In the genomic region with DNA sequence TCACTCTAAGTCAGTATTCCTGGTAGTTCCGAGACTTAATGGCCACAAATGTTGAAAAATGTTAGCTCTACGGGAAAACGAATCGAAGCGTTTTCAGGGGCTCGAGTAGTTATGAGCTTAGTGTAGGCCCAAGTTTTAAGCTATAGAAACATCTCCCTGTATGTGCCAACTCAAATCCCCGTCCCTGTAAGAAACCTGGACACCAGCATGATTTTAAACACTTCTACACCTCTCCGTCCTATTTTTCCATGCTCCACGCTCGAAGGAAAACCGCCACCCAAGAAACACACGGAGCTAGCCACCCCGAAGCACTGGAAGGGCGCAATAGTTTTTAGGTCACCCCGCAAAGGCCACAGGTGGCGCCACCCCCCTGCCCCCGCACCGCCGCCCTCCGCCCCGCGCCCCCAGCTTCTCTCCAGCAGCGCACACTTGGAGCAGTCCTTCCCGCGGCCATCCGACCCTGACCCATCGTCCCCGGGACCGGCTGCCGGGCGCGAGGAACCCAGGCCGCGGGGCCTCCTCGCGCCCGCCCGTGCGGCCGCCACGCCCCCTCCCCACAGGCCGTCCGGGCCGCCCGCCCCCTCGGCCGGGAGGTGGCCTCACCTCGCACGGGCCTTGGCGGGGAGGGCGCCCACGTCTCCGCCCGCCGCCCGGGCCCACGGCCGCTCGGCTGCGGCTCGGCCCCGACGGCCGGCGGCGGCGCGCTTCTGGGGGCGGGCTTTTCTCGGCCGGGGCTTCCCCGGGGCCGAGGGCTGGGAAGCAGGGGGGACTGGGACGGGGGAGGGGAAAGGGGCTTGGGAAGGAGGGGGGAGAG, we compare ENCODE assay signal across 8 cellular contexts. TPM values are rescaled to one million over a fixed set of nuclear protein-coding genes. Genes with fewer than 3 reads are reported as not detected.
DNase-seq lines count a peak whose midpoint lies in the region; ATAC-seq and TF ChIP-seq lines count a peak whose summit lies in the region.
"Had no signal": no experiment of that assay in that cellular context is flagged by ENCODE, and none has a peak within 500 bp of the region (broad histone marks: within the 10 kb centered on the region; RNA-seq: fewer than 3 reads in every experiment).

No MANE protein-coding gene starts in this region.

- intact Hi-C loops in colonic mucosa (cut with DNase I): no loop called here
- intact Hi-C loops in lower lobe of right lung (cut with DNase I): no loop called here

- H3K9me3 ChIP-seq in colonic mucosa (no peaks in the 10 kb centered on the region), lower lobe of right lung (no peaks in the 10 kb centered on the region), subcutaneous abdominal adipose tissue (ENCODE audit: control insufficient read depth in 5 of 5, low read length in 5 of 5) (no peaks in the 10 kb centered on the region)

- ATAC-seq in HG03571 (IDR thresholded peaks at IDR 0.05; ENCODE audit: unreplicated experiment) (peak; percentile 31), lower lobe of right lung (peak; percentile 84 to 88)

- H3K4me1 ChIP-seq in colonic mucosa (no peaks in the 10 kb centered on the region), lower lobe of right lung (peaks cover 14% of the 10 kb centered on the region), subcutaneous abdominal adipose tissue (ENCODE audit: control insufficient read depth in 5 of 5, insufficient read depth in 5 of 5, low read length in 5 of 5) (peaks cover 2 to 16% (median 13%) of the 10 kb centered on the region in 5 donors)

- peak overlapping the region; percentile 61 for H3K4me3 ChIP-seq in colonic mucosa
- peak overlapping the region; percentile 77 for H3K4me3 ChIP-seq in lower lobe of right lung
- peak overlapping the region; percentile 75 to 84 (median 78) for H3K4me3 ChIP-seq in subcutaneous abdominal adipose tissue (ENCODE audit: low read depth in 1 of 5, low read length in 5 of 5)

- H3K27me3 ChIP-seq in colonic mucosa (no peaks in the 10 kb centered on the region), lower lobe of right lung (ENCODE audit: low read depth) (no peaks in the 10 kb centered on the region), subcutaneous abdominal adipose tissue (ENCODE audit: control insufficient read depth in 5 of 5, insufficient read depth in 4 of 5, low read length in 5 of 5) (no peaks in the 10 kb centered on the region)

- TF ChIP-seq CTCF in GM20000 (IDR thresholded peaks at IDR 0.05; ENCODE audit: extremely low read depth, missing control alignments) (no peak), colonic mucosa (IDR thresholded peaks at IDR 0.05) (no peak), lower lobe of right lung (IDR thresholded peaks at IDR 0.05) (no peak)

- H3K9ac ChIP-seq in colonic mucosa (ENCODE audit: low read depth in 2 of 2, low read length in 2 of 2) (peak overlapping the region; percentile 71 to 81), subcutaneous abdominal adipose tissue (ENCODE audit: low read length in 5 of 5) (peak overlapping the region; percentile 88 to 96 (median 93))

- H3K36me3 ChIP-seq in colonic mucosa (no peaks in the 10 kb centered on the region), lower lobe of right lung (peaks cover 4% of the 10 kb centered on the region), subcutaneous abdominal adipose tissue (ENCODE audit: control insufficient read depth in 5 of 5, insufficient read depth in 5 of 5, low read length in 5 of 5) (peaks cover 0 to 3% (median 0%) of the 10 kb centered on the region in 5 donors)

- DNase-seq in GF-D8 (lab: John Stamatoyannopoulos, UW) (peak; percentile 35), GM20000 (ENCODE audit: low spot score) (peak; percentile 93), T follicular helper cell (ENCODE audit: low read depth) (peak; percentile 25), colonic mucosa (peak; percentile 47), lower lobe of right lung (peak; percentile 69)

- H3K27ac ChIP-seq in colonic mucosa (peak overlapping the region; percentile 89), lower lobe of right lung (peak overlapping the region; percentile 83), subcutaneous abdominal adipose tissue (ENCODE audit: low read depth, low read length) (peak overlapping the region; percentile 97)

RNA-seq across cellular contexts. Expression of a gene that starts 0.5 kb away (rescaled TPM):
- total RNA-seq in colonic mucosa (10 to 100 TPM; 41.0 to 60.4 TPM), lower lobe of right lung (79.3 TPM)

RNA-seq across cellular contexts. Expression of a gene that starts 4.3 kb away (rescaled TPM):
- total RNA-seq in colonic mucosa (not detected), lower lobe of right lung (not detected)
- total RNA-seq: renal cortical epithelial cell had no signal

RNA-seq across cellular contexts. Expression of a gene that starts 24.8 kb away (rescaled TPM):
- total RNA-seq in colonic mucosa (under 1 TPM in 1 of 2 donors, not detected in 1; 0.22 TPM), lower lobe of right lung (not detected)

RNA-seq across cellular contexts. Expression of a gene that starts 29.3 kb away (rescaled TPM):
- total RNA-seq in colonic mucosa: 1 to 10 TPM; 1.4 to 2.0 TPM
- total RNA-seq in lower lobe of right lung: 0.21 TPM

RNA-seq across cellular contexts. Expression of a gene that starts 49.3 kb away (rescaled TPM):
- total RNA-seq in colonic mucosa (1 to 10 TPM; 5.5 to 6.5 TPM), lower lobe of right lung (54.2 TPM)
- total RNA-seq: renal cortical epithelial cell had no signal

Comparison
In these comparisons a context has a peak if more than half of its experiments do, and no peak if none do; other contexts are left out.
1. Peak in every context shown above with its lines: DNase-seq, ATAC-seq, H3K4me3 ChIP-seq and H3K27ac ChIP-seq.
2. DNase-seq: peak in every context shown above with its lines; median percentile 93 in GM20000; 69 in lower lobe of right lung; 47 in colonic mucosa; 35 in GF-D8; 25 in T follicular helper cell.